In genomic region chr10:104061196-104061595, GRCh38 we compare ENCODE assay signal across 33 cellular contexts.
"Had no signal": no experiment of that assay in that cellular context is flagged by ENCODE, and none has a peak within 500 bp of the region (broad histone marks: within the 10 kb centered on the region; RNA-seq: fewer than 3 reads in every experiment).

No MANE protein-coding gene starts in this region.

- H3K9me3 Mint-ChIP-seq: activated CD4-positive, alpha-beta memory T cell treated with anti-CD3 and anti-CD28 coated beads, Interleukin-2, amount 10 ng/mL, durations not matched to agents 7 days and 5 days; activated CD4-positive, alpha-beta T cell treated with anti-CD3 and anti-CD28 coated beads, Interleukin-2, amount 10 ng/mL, durations not matched to agents 7 days and 5 days; activated naive CD4-positive, alpha-beta T cell treated with anti-CD3 and anti-CD28 coated beads, Interleukin-2, amount 10 ng/mL, durations not matched to agents 7 days and 5 days; activated naive CD4-positive, alpha-beta T cell treated with anti-CD3 and anti-CD28 coated beads, Interleukin-2, amount 50 U/mL, for 72 hours; activated naive CD8-positive, alpha-beta T cell treated with anti-CD3 and anti-CD28 coated beads, Interleukin-2, amount 10 ng/mL, durations not matched to agents 7 days and 5 days; activated T-cell treated with anti-CD3 and anti-CD28 coated beads, Interleukin-2, amount 50 U/mL, for 24 hours; activated T-cell treated with anti-CD3 and anti-CD28 coated beads, Interleukin-2, amount 50 U/mL, for 72 hours; brain; dendritic cell treated with granulocyte-macrophage colony-stimulating factor and Interleukin-4, amounts not matched to agents 40 ng/mL and 50 ng/mL, for 4 days; endodermal cell; T-helper 2 cell treated with Interferon-gamma antibody and Interleukin-4, amounts not matched to agents 5 μg/mL and 100 μg/mL, for 36 hours had no signal

- ATAC-seq: activated naive CD4-positive, alpha-beta T cell treated with anti-CD3 and anti-CD28 coated beads, Interleukin-2, amount 50 U/mL, for 72 hours; activated T-cell treated with anti-CD3 and anti-CD28 coated beads, Interleukin-2, amount 50 U/mL, for 72 hours; esophagus mucosa; gastrocnemius medialis; heart left ventricle; WTC11 had no signal

- DNase-seq: activated CD4-positive, alpha-beta memory T cell treated with anti-CD3 and anti-CD28 coated beads, Interleukin-2, amount 10 ng/mL, durations not matched to agents 7 days and 5 days; activated CD4-positive, alpha-beta T cell treated with anti-CD3 and anti-CD28 coated beads for 1 hour; activated CD4-positive, alpha-beta T cell treated with anti-CD3 and anti-CD28 coated beads for 4 hours; activated CD4-positive, alpha-beta T cell treated with anti-CD3 and anti-CD28 coated beads, Interleukin-2, amount 10 ng/mL, durations not matched to agents 7 days and 5 days; activated CD4-positive, alpha-beta T cell treated with anti-CD3 and anti-CD28 coated beads, Interleukin-2, amount 50 U/mL, for 4 hours; activated CD8-positive, alpha-beta memory T cell treated with anti-CD3 and anti-CD28 coated beads, Interleukin-2, amount 50 U/mL, for 48 hours; activated gamma-delta T cell; activated naive CD4-positive, alpha-beta T cell; activated naive CD4-positive, alpha-beta T cell treated with anti-CD3 and anti-CD28 coated beads, Interleukin-2, amount 10 ng/mL, durations not matched to agents 7 days and 5 days; activated naive CD8-positive, alpha-beta T cell treated with anti-CD3 and anti-CD28 coated beads, Interleukin-2, amount 10 ng/mL, durations not matched to agents 7 days and 5 days; activated T-cell treated with anti-CD3 and anti-CD28 coated beads for 4 hours; activated T-cell treated with anti-CD3 and anti-CD28 coated beads, Interleukin-2, amount 50 U/mL, for 24 hours; activated T-cell treated with anti-CD3 and anti-CD28 coated beads, Interleukin-2, amount 50 U/mL, for 72 hours; central memory CD4-positive, alpha-beta T cell; cerebellar nuclear complex; colonic mucosa; dorsolateral prefrontal cortex; effector memory CD4-positive, alpha-beta T cell; endodermal cell; gastrocnemius medialis; glutamatergic neuron; heart left ventricle; hypothalamus; T1000 had no signal

- H3K9me3 ChIP-seq: ascending aorta, breast epithelium, colonic mucosa, gastrocnemius medialis, heart left ventricle had no signal

- H3K36me3 Mint-ChIP-seq: activated naive CD4-positive, alpha-beta T cell treated with anti-CD3 and anti-CD28 coated beads, Interleukin-2, amount 10 ng/mL, durations not matched to agents 7 days and 5 days; activated naive CD4-positive, alpha-beta T cell treated with anti-CD3 and anti-CD28 coated beads, Interleukin-2, amount 50 U/mL, for 72 hours; activated naive CD8-positive, alpha-beta T cell treated with anti-CD3 and anti-CD28 coated beads, Interleukin-2, amount 10 ng/mL, durations not matched to agents 7 days and 5 days; brain; WTC11 had no signal

- H3K4me1 ChIP-seq: ascending aorta, breast epithelium, colonic mucosa, gastrocnemius medialis, heart left ventricle had no signal

- H3K4me3 ChIP-seq: ascending aorta, breast epithelium, cardiac muscle cell, colonic mucosa, dorsolateral prefrontal cortex, gastrocnemius medialis, heart left ventricle had no signal

- H3K4me3 Mint-ChIP-seq: activated CD4-positive, alpha-beta memory T cell treated with anti-CD3 and anti-CD28 coated beads, Interleukin-2, amount 10 ng/mL, durations not matched to agents 7 days and 5 days; activated CD4-positive, alpha-beta T cell treated with anti-CD3 and anti-CD28 coated beads, Interleukin-2, amount 10 ng/mL, durations not matched to agents 7 days and 5 days; activated naive CD4-positive, alpha-beta T cell treated with anti-CD3 and anti-CD28 coated beads, Interleukin-2, amount 10 ng/mL, durations not matched to agents 7 days and 5 days; activated naive CD8-positive, alpha-beta T cell treated with anti-CD3 and anti-CD28 coated beads, Interleukin-2, amount 10 ng/mL, durations not matched to agents 7 days and 5 days; activated T-cell treated with anti-CD3 and anti-CD28 coated beads, Interleukin-2, amount 50 U/mL, for 24 hours; activated T-cell treated with anti-CD3 and anti-CD28 coated beads, Interleukin-2, amount 50 U/mL, for 72 hours; brain; dendritic cell treated with granulocyte-macrophage colony-stimulating factor and Interleukin-4, amounts not matched to agents 40 ng/mL and 50 ng/mL, for 4 days; endodermal cell; T-helper 2 cell treated with Interferon-gamma antibody and Interleukin-4, amounts not matched to agents 5 μg/mL and 100 μg/mL, for 36 hours; WTC11 had no signal

- H3K27ac Mint-ChIP-seq: activated CD4-positive, alpha-beta memory T cell treated with anti-CD3 and anti-CD28 coated beads, Interleukin-2, amount 10 ng/mL, durations not matched to agents 7 days and 5 days; activated CD4-positive, alpha-beta T cell treated with anti-CD3 and anti-CD28 coated beads, Interleukin-2, amount 10 ng/mL, durations not matched to agents 7 days and 5 days; activated naive CD4-positive, alpha-beta T cell treated with anti-CD3 and anti-CD28 coated beads, Interleukin-2, amount 10 ng/mL, durations not matched to agents 7 days and 5 days; activated naive CD8-positive, alpha-beta T cell treated with anti-CD3 and anti-CD28 coated beads, Interleukin-2, amount 10 ng/mL, durations not matched to agents 7 days and 5 days; activated T-cell treated with anti-CD3 and anti-CD28 coated beads, Interleukin-2, amount 50 U/mL, for 24 hours; activated T-cell treated with anti-CD3 and anti-CD28 coated beads, Interleukin-2, amount 50 U/mL, for 72 hours; brain; dendritic cell treated with granulocyte-macrophage colony-stimulating factor and Interleukin-4, amounts not matched to agents 40 ng/mL and 50 ng/mL, for 4 days; endodermal cell; T-helper 2 cell treated with Interferon-gamma antibody and Interleukin-4, amounts not matched to agents 5 μg/mL and 100 μg/mL, for 36 hours; WTC11 had no signal

- H3K27me3 Mint-ChIP-seq: activated T-cell treated with anti-CD3 and anti-CD28 coated beads, Interleukin-2, amount 50 U/mL, for 24 hours; dendritic cell treated with granulocyte-macrophage colony-stimulating factor and Interleukin-4, amounts not matched to agents 40 ng/mL and 50 ng/mL, for 4 days had no signal

- H3K36me3 ChIP-seq: ascending aorta, breast epithelium, cardiac muscle cell, colonic mucosa, gastrocnemius medialis, heart left ventricle had no signal

- H3K4me1 Mint-ChIP-seq: activated CD4-positive, alpha-beta memory T cell treated with anti-CD3 and anti-CD28 coated beads, Interleukin-2, amount 10 ng/mL, durations not matched to agents 7 days and 5 days; activated CD4-positive, alpha-beta T cell treated with anti-CD3 and anti-CD28 coated beads, Interleukin-2, amount 10 ng/mL, durations not matched to agents 7 days and 5 days; activated naive CD4-positive, alpha-beta T cell treated with anti-CD3 and anti-CD28 coated beads, Interleukin-2, amount 10 ng/mL, durations not matched to agents 7 days and 5 days; activated naive CD8-positive, alpha-beta T cell treated with anti-CD3 and anti-CD28 coated beads, Interleukin-2, amount 10 ng/mL, durations not matched to agents 7 days and 5 days; brain had no signal

- H3K27me3 ChIP-seq: ascending aorta, breast epithelium, cardiac muscle cell, colonic mucosa, dorsolateral prefrontal cortex, gastrocnemius medialis, heart left ventricle had no signal

- H3K27ac ChIP-seq: ascending aorta, breast epithelium, cardiac muscle cell, colonic mucosa, dorsolateral prefrontal cortex, gastrocnemius medialis, heart left ventricle had no signal
